Comparison of ENCODE assay signal across 7 cellular contexts in the genomic region with DNA sequence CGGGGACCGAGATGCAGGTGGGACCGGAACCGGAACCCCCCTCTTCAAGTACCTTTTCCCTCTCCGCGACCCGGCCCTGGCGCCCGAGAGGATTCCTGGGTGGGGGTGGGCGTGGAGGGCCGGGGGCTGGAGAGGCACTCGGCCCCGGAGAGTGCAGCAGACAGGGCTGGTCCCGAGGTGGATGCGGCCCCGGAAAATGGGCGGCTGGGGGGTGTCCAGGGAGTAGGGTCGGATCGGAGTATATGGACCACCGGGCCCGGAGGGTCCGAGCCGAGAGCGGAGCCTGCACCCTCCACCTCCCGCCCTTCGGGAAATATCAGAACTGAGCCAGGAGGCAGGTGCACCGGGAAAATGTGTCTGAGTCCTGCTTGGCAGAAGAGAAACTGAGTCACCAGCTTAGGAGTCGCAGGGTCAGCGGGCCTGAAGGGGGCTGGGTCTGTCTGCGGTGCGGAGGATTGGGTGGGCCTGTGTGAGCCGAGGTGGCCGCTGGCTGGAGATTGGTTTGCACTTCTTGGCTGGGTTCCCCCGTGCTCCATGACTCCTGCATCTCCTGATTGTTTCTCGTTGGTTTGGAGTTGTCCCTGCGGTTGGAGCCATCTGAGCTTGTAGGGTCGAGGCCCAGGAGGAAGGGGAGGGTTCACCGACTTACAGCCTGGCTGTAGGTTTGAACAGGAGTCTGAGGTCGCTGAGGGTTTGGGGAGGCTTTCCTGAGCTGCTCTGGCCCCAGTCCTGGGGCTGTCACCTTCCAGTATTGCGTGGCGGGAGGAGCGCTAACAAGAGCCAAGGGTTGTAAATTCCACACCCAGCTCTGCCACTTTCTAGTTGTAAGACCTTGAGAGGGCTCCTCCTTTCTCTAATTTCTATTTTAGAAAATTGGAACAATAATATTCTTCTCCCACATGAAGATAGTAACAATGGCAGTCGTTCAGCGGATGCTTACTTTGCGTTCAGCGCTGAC. TPM values are rescaled to one million over a fixed set of nuclear protein-coding genes. Genes with fewer than 3 reads are reported as not detected.
DNase-seq lines count a peak whose midpoint lies in the region; ATAC-seq and TF ChIP-seq lines count a peak whose summit lies in the region.

No MANE protein-coding gene starts in this region.

- ATAC-seq in GM18909 (IDR thresholded peaks at IDR 0.05; ENCODE audit: poor library complexity, unreplicated experiment) (peak; percentile 1), GM18868 (IDR thresholded peaks at IDR 0.05; ENCODE audit: unreplicated experiment) (no peak)

- TF ChIP-seq CTCF in PC-9 (conservative IDR thresholded peaks at IDR 0.05) (no peak), dorsolateral prefrontal cortex (IDR thresholded peaks at IDR 0.05 in 54 of 56, conservative IDR thresholded peaks at IDR 0.05 in 2 of 56; ENCODE audit: low read depth in 1 of 56, partially characterized antibody in 56 of 56) (no peak)

- no peaks in the 10 kb centered on the region for H3K27me3 ChIP-seq in PC-9 (ENCODE audit: insufficient read depth, low read depth)
- no peaks in the 10 kb centered on the region for H3K27me3 ChIP-seq in dorsolateral prefrontal cortex

- peaks cover 12% of the 10 kb centered on the region; the same call in 1 of the 2 replicates for H3F3A ChIP-seq in PC-9 (ENCODE audit: insufficient read depth, low read depth)

- POLR2A ChIA-PET in PC-9 (lab: Charles Lee; ENCODE audit: unreplicated experiment): interaction anchor here (0.5 to 2.8 kb wide), 6 partner anchors 9 to 1202 kb away, joined by 3 to 29 read pairs (median 7); a partner anchor contains a TSS

- intact Hi-C loops in PC-9 (cut with micrococcal nuclease; ENCODE audit: unreplicated experiment): loop anchor here (1.0 kb wide), 2 partner anchors 18 to 41 kb away; a partner anchor contains a TSS
- intact Hi-C loops in dorsolateral prefrontal cortex (cut with DNase I): loop anchor here (1.0 to 5.0 kb wide), 3 partner anchors 18 to 86 kb away; a partner anchor contains a TSS

- 0 out of 2 replicates have a peak, but pooled peaks cover 11% of the 10 kb centered on the region for H3K36me3 ChIP-seq in PC-9 (ENCODE audit: low read depth)

- peaks cover 42% of the 10 kb centered on the region for H3K79me2 ChIP-seq in PC-9 (ENCODE audit: low read depth)

- H3K4me3 ChIP-seq in PC-9 (peak overlapping the region; percentile 67), dorsolateral prefrontal cortex (peak overlapping the region; percentile 66 to 98 (median 92))

- peak overlapping the region; percentile 66 for H3K27ac ChIP-seq in PC-9
- peak overlapping the region in 57 of 59 donors; percentile 72 to 99 (median 96) for H3K27ac ChIP-seq in dorsolateral prefrontal cortex

- no peaks in the 10 kb centered on the region for H3K9me3 ChIP-seq in PC-9 (ENCODE audit: insufficient read depth, low read depth)

- no peaks in the 10 kb centered on the region for H3K9me2 ChIP-seq in PC-9 (ENCODE audit: insufficient read depth)

- DNase-seq in PC-9 (peak in 1 of 2 experiments; percentile 18), dorsolateral prefrontal cortex (peak in 1 of 10 donors; percentile 23), midbrain (lab: John Stamatoyannopoulos, UW) (peak; percentile 13), cerebellum (ENCODE audit: low spot score) (no peak), GOT3 (lab: John Stamatoyannopoulos, UW) (no peak)

- CTCF ChIA-PET in PC-9 (lab: Charles Lee): interaction anchor here (0.6 to 1.4 kb wide), 2 partner anchors 19 to 1314 kb away, joined by 3 to 4 read pairs; no protein-coding TSS in a partner anchor

- H2AFZ ChIP-seq in PC-9: peak overlapping the region; percentile 85

- BruUV-seq in PC-9 (replicated peaks; lab: Mats Ljungman, UMichigan): no TSS peak

- peaks cover 11% of the 10 kb centered on the region; the same call in 1 of the 2 replicates for H4K20me1 ChIP-seq in PC-9 (ENCODE audit: insufficient read depth)

- peak overlapping the region; percentile 97 for H3K4me2 ChIP-seq in PC-9

- H3K4me1 ChIP-seq in PC-9 (replicated peaks; ENCODE audit: insufficient read depth): peaks cover 20% of the 10 kb centered on the region

RNA-seq across cellular contexts. Expression of a gene that starts 0.6 kb away (rescaled TPM):
- total RNA-seq in PC-9 (2021): 105 and 110 TPM in 2 replicates
- total RNA-seq in dorsolateral prefrontal cortex: 100 to 1,000 TPM in 84 of 120 experiments, 10 to 100 TPM in 36; 81.1 to 153 (median 109) TPM
- total RNA-seq in cerebellum: 14.4 TPM

RNA-seq across cellular contexts. Expression of a gene that starts 14.1 kb away (rescaled TPM):
- 8.3 and 10.7 TPM in 2 replicates for total RNA-seq in PC-9 (2021)
- 1 to 10 TPM in 62 of 120 experiments, under 1 TPM in 57, not detected in 1; 0.15 to 6.5 (median 1.1) TPM for total RNA-seq in dorsolateral prefrontal cortex
- total RNA-seq in cerebellum: 0.18 TPM

RNA-seq across cellular contexts. Expression of a gene that starts 18.1 kb away (rescaled TPM):
- total RNA-seq in PC-9 (2021): 342 and 448 TPM in 2 replicates
- 100 to 1,000 TPM in 87 of 120 experiments, 10 to 100 TPM in 33; 78.8 to 138 (median 104) TPM for total RNA-seq in dorsolateral prefrontal cortex
- total RNA-seq in cerebellum: 43.1 TPM

RNA-seq across cellular contexts. Expression of a gene that starts 41.4 kb away (rescaled TPM):
- total RNA-seq in PC-9 (2021) (298 and 356 TPM in 2 replicates), dorsolateral prefrontal cortex (100 to 1,000 TPM; 103 to 193 (median 134) TPM), cerebellum (47.1 TPM)
